8 cellular contexts compared by ENCODE assay signal in the genomic region with DNA sequence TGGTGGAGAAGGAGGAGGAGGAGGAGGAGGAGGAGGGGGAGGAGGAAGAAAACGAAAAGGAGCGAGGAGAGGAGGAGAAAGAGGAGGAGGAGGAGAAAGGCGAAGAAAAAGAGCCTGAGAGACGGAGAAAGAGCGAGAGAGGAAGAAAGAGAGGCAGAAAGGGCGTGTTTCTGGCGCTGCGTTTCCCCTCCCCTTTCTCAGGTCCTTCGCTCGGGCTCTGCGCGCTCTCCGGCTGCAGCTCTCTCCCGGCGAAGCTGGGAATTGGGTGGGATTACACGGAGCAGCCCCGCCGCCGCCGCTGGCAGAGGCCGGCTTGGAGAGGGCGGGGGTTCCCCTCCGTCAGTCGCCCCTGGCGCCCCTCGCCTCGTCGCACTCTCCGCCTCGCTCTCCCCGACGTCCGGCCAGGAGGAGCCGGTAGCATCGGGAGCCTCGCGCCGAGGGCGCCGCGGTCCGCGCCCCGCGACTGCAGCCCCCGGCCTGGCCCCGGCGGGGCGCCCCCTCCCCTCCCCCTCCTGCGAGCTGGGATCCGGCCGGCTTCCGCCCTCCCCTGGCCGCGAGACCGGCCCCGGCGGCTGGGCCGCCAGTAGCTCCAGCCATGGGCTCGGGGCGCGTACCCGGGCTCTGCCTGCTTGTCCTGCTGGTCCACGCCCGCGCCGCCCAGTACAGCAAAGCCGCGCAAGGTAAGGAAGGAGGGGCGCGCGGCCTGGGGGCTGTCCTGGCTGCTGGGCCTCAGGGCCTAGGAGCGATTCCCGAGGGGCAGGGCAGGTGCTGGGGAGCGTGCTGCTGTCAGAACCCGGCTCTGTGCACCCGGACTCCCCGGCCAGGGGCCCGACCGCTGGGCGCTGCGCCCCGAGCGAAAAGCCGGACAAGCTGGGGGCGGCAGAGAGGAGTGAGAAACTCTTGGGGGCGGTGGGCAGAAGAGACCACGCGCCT. TPM values are rescaled to one million over a fixed set of nuclear protein-coding genes. Genes with fewer than 3 reads are reported as not detected.
A peak's percentile ranks its signal among the peaks of the same experiment; 100 is the strongest.
DNase-seq lines count a peak whose midpoint lies in the region; ATAC-seq, FAIRE-seq and TF ChIP-seq lines count a peak whose summit lies in the region.

Gene SCUBE3, plus strand, starts transcription at position 133 of the 933 bp plus-strand sequence. Its CDS starts 463 bp downstream, at position 596.

- in situ Hi-C loops in KBM-7 (cut with MboI; ENCODE audit: low pct_unique_long_range_greater_than_20kb, low sequenced_read_pairs): no loop called here

- no peak within 1 kb of the TSS for H3K27ac ChIP-seq in pancreas

- H3K9me3 ChIP-seq in pancreas: no peaks in the 10 kb centered on the region

- intact Hi-C loops in head of caudate nucleus (cut with DNase I) (no loop called here), pancreas (cut with DNase I) (no loop called here)

- TF ChIP-seq CTCF in pancreas (IDR thresholded peaks at IDR 0.05): no peak

- peaks cover 0 to 11% (median 0%) of the 10 kb centered on the region in 4 donors for H3K27me3 ChIP-seq in pancreas

- ATAC-seq in pancreas (peak in 3 of 4 donors; percentile 62 to 74 (median 74)), HG02571 (IDR thresholded peaks at IDR 0.05; ENCODE audit: unreplicated experiment) (no peak)

- DNase-seq in DMS53 treated with DMSO at 0.1 percent for 48 hours (lab: John Stamatoyannopoulos, UW; ENCODE audit: unreplicated experiment) (peak; percentile 14), KBM-7 (peak; percentile 28), head of caudate nucleus (peak in 24 of 42 donors; percentile 14 to 51 (median 22)), pancreas (peak in 4 of 6 donors; percentile 14 to 76 (median 52)), CD1c-positive myeloid dendritic cell (ENCODE audit: extremely low spot score) (no peak), activated gamma-delta T cell treated with Interleukin-2 at 50 U/mL for 16 hours (no peak)
- DNase-seq in activated T-cell treated with anti-CD3 and anti-CD28 coated beads, Interleukin-2, amount 50 U/mL, for 48 hours: peak; percentile 23 to 34

- no peaks in the 10 kb centered on the region for H3K36me3 ChIP-seq in pancreas

- peak within 1 kb of the TSS in 3 of 4 donors; percentile 17 to 55 (median 34) for H3K4me3 ChIP-seq in pancreas

- peaks cover 0 to 7% (median 0%) of the 10 kb centered on the region in 3 donors for H3K4me1 ChIP-seq in pancreas

- FAIRE-seq in pancreas (lab: Jason Lieb, UNC): no peak

- WGBS in pancreas, 2 donors: 1 to 2% methylated on average over 59 to 89 of the region's 89 CpGs

RNA-seq across cellular contexts. Expression of gene SCUBE3, which starts in this region (rescaled TPM):
- total RNA-seq in pancreas: under 1 TPM in 5 of 6 donors, not detected in 1; 0.03 to 0.12 (median 0.03) TPM
- under 1 TPM; 0.02 to 0.15 TPM for polyA plus RNA-seq in pancreas

Comparison
In these comparisons a context has a peak if more than half of its experiments do, and no peak if none do; other contexts are left out.
1. Peak in DNase-seq, ATAC-seq and H3K4me3 ChIP-seq in pancreas; RNA of the gene not detected or under 1 TPM.
2. DNase-seq: peak in DMS53 treated with DMSO at 0.1 percent for 48 hours (single experiment), KBM-7 (single experiment), activated T-cell treated with anti-CD3 and anti-CD28 coated beads, Interleukin-2, amount 50 U/mL, for 48 hours (2 of 2) and head of caudate nucleus (24 of 42); none in CD1c-positive myeloid dendritic cell (single experiment) and activated gamma-delta T cell treated with Interleukin-2 at 50 U/mL for 16 hours (single experiment).